28 cellular contexts compared by ENCODE assay signal in genomic region chr10:32746869-32747268, GRCh38.
"Had no signal": no experiment of that assay in that cellular context is flagged by ENCODE, and none has a peak within 500 bp of the region (broad histone marks: within the 10 kb centered on the region; RNA-seq: fewer than 3 reads in every experiment).

No MANE protein-coding gene starts in this region.

- H3K27me3 Mint-ChIP-seq: naive B cell; progenitor cell of endocrine pancreas; stimulated activated naive B cell treated with anti-CD40 and anti-IgM and Interleukin-4, amounts not matched to agents 10 μg/mL and 1 μg/mL and 100 μg/mL, for 72 hours had no signal

- H3K27ac Mint-ChIP-seq: mesothelial cell of epicardium; naive B cell; natural killer cell; nephron progenitor cell; neural progenitor cell; progenitor cell of endocrine pancreas; stimulated activated naive B cell treated with anti-CD40 and anti-IgM and Interleukin-4, amounts not matched to agents 10 μg/mL and 1 μg/mL and 100 μg/mL, for 72 hours had no signal

- H3K9me3 ChIP-seq: testis, thyroid gland, transverse colon, upper lobe of right lung had no signal

- H3K9ac ChIP-seq: neural progenitor cell had no signal

- H3K36me3 ChIP-seq: neural progenitor cell, ovary, thyroid gland, transverse colon, upper lobe of right lung had no signal

- H3K4me3 Mint-ChIP-seq: mesothelial cell of epicardium; naive B cell; natural killer cell; nephron progenitor cell; neural progenitor cell; stimulated activated naive B cell treated with anti-CD40 and anti-IgM and Interleukin-4, amounts not matched to agents 10 μg/mL and 1 μg/mL and 100 μg/mL, for 72 hours had no signal

- H2AFZ ChIP-seq: hepatocyte, neural progenitor cell had no signal

- H3K4me3 ChIP-seq: heart right ventricle, hepatocyte, left lung, lung, neural progenitor cell, ovary, skin epidermis, stomach, testis, thyroid gland, transverse colon, upper lobe of right lung had no signal

- H3K4me1 Mint-ChIP-seq: mesothelial cell of epicardium; naive B cell; natural killer cell; nephron progenitor cell; neural progenitor cell; stimulated activated naive B cell treated with anti-CD40 and anti-IgM and Interleukin-4, amounts not matched to agents 10 μg/mL and 1 μg/mL and 100 μg/mL, for 72 hours had no signal

- H3K4me2 ChIP-seq: hepatocyte, neural progenitor cell had no signal

- DNase-seq: heart right ventricle; islet precursor cell; kidney glomerular epithelial cell; left colon; mesendoderm; naive B cell; natural killer cell; nephron progenitor cell; ovary; stimulated activated CD4-positive, alpha-beta T cell treated with anti-CD3 and anti-CD28 coated beads, Interleukin-12 subunit alpha, Interleukin-12 subunit beta, amount 100 ng/mL, for 4 hours; stimulated activated CD4-positive, alpha-beta T cell treated with anti-CD3 and anti-CD28 coated beads, Interleukin-15, amount 100 ng/mL, for 24 hours; stimulated activated CD4-positive, alpha-beta T cell treated with anti-CD3 and anti-CD28 coated beads, Interleukin-2, amount 100 ng/mL, for 24 hours; stimulated activated CD4-positive, alpha-beta T cell treated with anti-CD3 and anti-CD28 coated beads, Interleukin-4, amount 100 ng/mL, for 1 hour; stimulated activated naive B cell treated with anti-CD40 and anti-IgM and Interleukin-4, amounts not matched to agents 10 μg/mL and 1 μg/mL and 100 μg/mL, for 72 hours; stimulated activated naive CD8-positive, alpha-beta T cell treated with anti-CD3 and anti-CD28 coated beads, Interleukin-15, Interleukin-2, amounts not matched to agents 100 U/mL and 50 U/mL, for 24 hours; stomach; testis; thyroid gland; transverse colon; upper lobe of right lung had no signal

- H3K4me1 ChIP-seq: heart right ventricle, left lung, neural progenitor cell, stomach, testis, thyroid gland, transverse colon, upper lobe of right lung had no signal

- H3K27ac ChIP-seq: heart right ventricle, hepatocyte, left lung, neural progenitor cell, ovary, skin epidermis, stomach, testis, thyroid gland, transverse colon, upper lobe of right lung had no signal

- ATAC-seq: heart right ventricle; left colon; left lung; natural killer cell; sciatic nerve; stimulated activated naive B cell treated with anti-CD40 and anti-IgM and Interleukin-4, amounts not matched to agents 10 μg/mL and 1 μg/mL and 100 μg/mL, for 72 hours; stimulated activated naive CD8-positive, alpha-beta T cell treated with anti-CD3 and anti-CD28 coated beads, Interleukin-15, Interleukin-2, amounts not matched to agents 100 U/mL and 50 U/mL, for 24 hours; upper lobe of right lung had no signal

- H3K79me2 ChIP-seq: hepatocyte had no signal

- H3K27me3 ChIP-seq: heart right ventricle, hepatocyte, left lung, neural progenitor cell, ovary, stomach, testis, thyroid gland, transverse colon, upper lobe of right lung had no signal
